In the genomic region with DNA sequence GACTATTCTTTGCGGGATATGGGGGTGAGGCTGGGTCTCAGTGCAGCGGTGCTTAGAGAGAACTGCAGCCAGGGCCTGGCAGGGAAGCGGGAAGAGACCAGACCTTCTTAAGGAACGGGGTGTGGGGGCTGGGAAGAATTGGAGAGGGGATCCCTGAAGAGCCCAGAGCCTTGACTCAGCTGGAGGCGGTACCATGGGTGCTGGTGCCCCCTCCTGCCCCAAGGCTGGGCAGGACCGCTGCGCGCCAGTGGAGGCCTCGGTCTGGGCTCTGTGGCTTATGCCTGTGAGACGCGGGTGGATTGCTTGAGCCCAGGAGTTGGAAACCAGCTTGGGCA, we compare ENCODE assay signal across 8 cellular contexts. TPM values are rescaled to one million over a fixed set of nuclear protein-coding genes. Genes with fewer than 3 reads are reported as not detected.
DNase-seq lines count a peak whose midpoint lies in the region.
"Had no signal": no experiment of that assay in that cellular context is flagged by ENCODE, and none has a peak within 500 bp of the region (broad histone marks: within the 10 kb centered on the region; RNA-seq: fewer than 3 reads in every experiment).

No MANE protein-coding gene starts in this region.

- peak overlapping the region; percentile 96 for H3K27ac Mint-ChIP-seq in activated CD4-positive, alpha-beta T cell treated with anti-CD3 and anti-CD28 coated beads, Interleukin-2, amount 10 ng/mL, durations not matched to agents 7 days and 5 days

- H3K27me3 Mint-ChIP-seq in activated CD4-positive, alpha-beta T cell treated with anti-CD3 and anti-CD28 coated beads, Interleukin-2, amount 10 ng/mL, durations not matched to agents 7 days and 5 days: no peaks in the 10 kb centered on the region

- peaks cover 3% of the 10 kb centered on the region for H3K36me3 Mint-ChIP-seq in activated CD4-positive, alpha-beta T cell treated with anti-CD3 and anti-CD28 coated beads, Interleukin-2, amount 10 ng/mL, durations not matched to agents 7 days and 5 days (ENCODE audit: low read depth)

- H3K4me1 Mint-ChIP-seq in activated CD4-positive, alpha-beta T cell treated with anti-CD3 and anti-CD28 coated beads, Interleukin-2, amount 10 ng/mL, durations not matched to agents 7 days and 5 days: peaks cover 57% of the 10 kb centered on the region

- H3K27ac ChIP-seq in epithelial cell of prostate (peak overlapping the region; percentile 88), substantia nigra (ENCODE audit: low read depth, low read length, poor library complexity, severe bottlenecking) (peak overlapping the region; percentile 45)

- CTCF ChIA-PET in activated CD4-positive, alpha-beta T cell treated with anti-CD3 and anti-CD28 coated beads, Interleukin-2, amount 10 ng/mL, durations not matched to agents 7 days and 5 days (lab: Charles Lee): interaction anchor here (5.3 to 17.8 kb wide), 2 partner anchors 17 to 18 kb away, joined by 49 to 388 read pairs; no protein-coding TSS in a partner anchor

- H3K4me3 Mint-ChIP-seq in activated CD4-positive, alpha-beta T cell treated with anti-CD3 and anti-CD28 coated beads, Interleukin-2, amount 10 ng/mL, durations not matched to agents 7 days and 5 days: no peak overlapping the region

- POLR2A ChIA-PET in activated CD4-positive, alpha-beta T cell treated with anti-CD3 and anti-CD28 coated beads, Interleukin-2, amount 10 ng/mL, durations not matched to agents 7 days and 5 days (lab: Charles Lee): no interaction called here

- no peaks in the 10 kb centered on the region for H3K9me3 Mint-ChIP-seq in activated CD4-positive, alpha-beta T cell treated with anti-CD3 and anti-CD28 coated beads, Interleukin-2, amount 10 ng/mL, durations not matched to agents 7 days and 5 days

- no peak for DNase-seq in activated CD4-positive, alpha-beta T cell treated with anti-CD3 and anti-CD28 coated beads, Interleukin-2, amount 10 ng/mL, durations not matched to agents 7 days and 5 days
- no peak for DNase-seq in activated CD4-positive, alpha-beta T cell treated with anti-CD3 and anti-CD28 coated beads, Interleukin-2, amount 50 U/mL, for 48 hours
- DNase-seq in epithelial cell of prostate (ENCODE audit: low read depth, low spot score) (no peak), substantia nigra (lab: John Stamatoyannopoulos, UW) (peak in 3 of 49 donors; percentile 17 to 39 (median 37)), NK-92 (lab: John Stamatoyannopoulos, UW; ENCODE audit: unreplicated experiment) (no peak), NCI-H345 (lab: John Stamatoyannopoulos, UW) (no peak)
- DNase-seq: NCI-H2107 had no signal

RNA-seq across cellular contexts. Expression of a gene that starts 1.3 kb away (rescaled TPM):
- not detected for total RNA-seq in activated CD4-positive, alpha-beta T cell treated with anti-CD3 and anti-CD28 coated beads, Interleukin-2, amount 10 ng/mL, durations not matched to agents 7 days and 5 days
- total RNA-seq: myocyte had no signal

RNA-seq across cellular contexts. Expression of a gene that starts 1.5 kb away (rescaled TPM):
- total RNA-seq in activated CD4-positive, alpha-beta T cell treated with anti-CD3 and anti-CD28 coated beads, Interleukin-2, amount 10 ng/mL, durations not matched to agents 7 days and 5 days: 100 to 1,000 TPM; 156 to 181 TPM

RNA-seq across cellular contexts. Expression of a gene that starts 8.9 kb away (rescaled TPM):
- total RNA-seq in activated CD4-positive, alpha-beta T cell treated with anti-CD3 and anti-CD28 coated beads, Interleukin-2, amount 10 ng/mL, durations not matched to agents 7 days and 5 days: 100 to 1,000 TPM; 346 to 354 TPM

RNA-seq across cellular contexts. Expression of a gene that starts 14.5 kb away (rescaled TPM):
- total RNA-seq in activated CD4-positive, alpha-beta T cell treated with anti-CD3 and anti-CD28 coated beads, Interleukin-2, amount 10 ng/mL, durations not matched to agents 7 days and 5 days: 10 to 100 TPM; 27.3 to 27.6 TPM

RNA-seq across cellular contexts. Expression of a gene that starts 27.9 kb away (rescaled TPM):
- total RNA-seq in activated CD4-positive, alpha-beta T cell treated with anti-CD3 and anti-CD28 coated beads, Interleukin-2, amount 10 ng/mL, durations not matched to agents 7 days and 5 days: 100 to 1,000 TPM; 156 to 160 TPM
